In the genomic region with DNA sequence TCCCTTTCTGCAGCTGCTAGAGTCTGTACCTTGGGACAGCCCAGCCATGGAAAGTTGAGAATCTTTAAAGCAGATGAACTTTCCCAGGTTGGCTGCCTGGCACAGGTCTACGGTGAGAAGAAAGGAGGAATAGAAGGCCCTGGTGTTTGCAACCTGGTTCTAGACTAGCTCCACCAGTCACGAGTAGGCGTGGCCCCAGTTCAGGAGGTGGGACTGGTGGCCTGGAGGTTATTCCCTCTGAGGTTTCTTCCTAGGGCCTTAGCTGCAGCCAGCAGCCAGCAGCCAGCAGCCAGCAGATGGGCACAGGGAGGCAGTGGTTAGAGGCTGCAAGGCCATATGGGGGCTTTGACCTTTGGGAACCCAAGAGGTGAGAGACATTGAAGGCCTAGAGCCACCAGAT, we compare ENCODE assay signal across 19 cellular contexts. TPM values are rescaled to one million over a fixed set of nuclear protein-coding genes. Genes with fewer than 3 reads are reported as not detected.
DNase-seq lines count a peak whose midpoint lies in the region; TF ChIP-seq lines count a peak whose summit lies in the region.
"Had no signal": no experiment of that assay in that cellular context is flagged by ENCODE, and none has a peak within 500 bp of the region (broad histone marks: within the 10 kb centered on the region; RNA-seq: fewer than 3 reads in every experiment).

No MANE protein-coding gene starts in this region.

- no peak overlapping the region for H3K4me3 Mint-ChIP-seq in chondrocyte (ENCODE audit: unreplicated experiment)
- H3K4me3 Mint-ChIP-seq: CD14-positive monocyte; CD4-positive, alpha-beta T cell; CD8-positive, alpha-beta memory T cell; GM23338; H9 had no signal

- TF ChIP-seq CTCF in chondrocyte (IDR thresholded peaks at IDR 0.05), result no peak

- DNase-seq in chondrocyte (ENCODE audit: low spot score), result no peak
- DNase-seq in mesenteric fat pad (ENCODE audit: low spot score), result peak; percentile 60
- peak; percentile 66 for DNase-seq in posterior vena cava (ENCODE audit: low spot score)
- no peak for DNase-seq in NCI-H2107 (lab: John Stamatoyannopoulos, UW)
- no peak for DNase-seq in NCI-H1694 (lab: John Stamatoyannopoulos, UW)
- no peak for DNase-seq in middle frontal gyrus (ENCODE audit: extremely low spot score, low spot score)
- DNase-seq: 8988T; ACHN; AML-193; BE2C; CD4-positive, alpha-beta T cell; CD8-positive, alpha-beta memory T cell; DMS 273 treated with DMSO at 0.1 percent for 48 hours; DMS79; EL; GDM1; H9 had no signal

- intact Hi-C loops in posterior vena cava (cut with DNase I), result no loop called here

- peaks cover 20% of the 10 kb centered on the region for H3K4me1 Mint-ChIP-seq in chondrocyte (ENCODE audit: low read depth)
- H3K4me1 Mint-ChIP-seq: CD14-positive monocyte; CD8-positive, alpha-beta memory T cell; GM23338; H9 had no signal

- peaks cover 7% of the 10 kb centered on the region for H3K9me3 Mint-ChIP-seq in chondrocyte (ENCODE audit: low read depth)
- H3K9me3 Mint-ChIP-seq: CD14-positive monocyte; CD4-positive, alpha-beta T cell; CD8-positive, alpha-beta memory T cell had no signal

- no peaks in the 10 kb centered on the region for H3K27me3 Mint-ChIP-seq in chondrocyte (ENCODE audit: low read depth)
- H3K27me3 Mint-ChIP-seq: CD4-positive, alpha-beta T cell; CD8-positive, alpha-beta memory T cell had no signal

- H3K36me3 Mint-ChIP-seq in chondrocyte (ENCODE audit: low read depth), result peaks cover 39% of the 10 kb centered on the region

- peak overlapping the region; percentile 32 for H3K27ac Mint-ChIP-seq in chondrocyte (ENCODE audit: unreplicated experiment)
- H3K27ac Mint-ChIP-seq: CD4-positive, alpha-beta T cell; GM23338 had no signal

RNA-seq across cellular contexts. Expression of a gene that starts 40.9 kb away (rescaled TPM):
- total RNA-seq in chondrocyte (32.9 to 35.1 TPM (median 35.0 TPM) in 3 replicates), mesenteric fat pad (11.2 TPM), posterior vena cava (10 to 100 TPM; 21.1 to 24.5 TPM)

Comparison
In these comparisons a context has a peak if more than half of its experiments do, and no peak if none do; other contexts are left out.
1. DNase-seq: peak in mesenteric fat pad (single experiment) and posterior vena cava (single experiment); none in chondrocyte (single experiment), NCI-H2107 (single experiment), NCI-H1694 (single experiment) and middle frontal gyrus (single experiment).